Comparison of ENCODE assay signal across 8 cellular contexts in genomic region chr10:108346066-108346465, GRCh38.
"Had no signal": no experiment of that assay in that cellular context is flagged by ENCODE, and none has a peak within 500 bp of the region (broad histone marks: within the 10 kb centered on the region; RNA-seq: fewer than 3 reads in every experiment).

No MANE protein-coding gene starts in this region.

- ATAC-seq: GM23338, HCT116 had no signal

- H3K9me3 Mint-ChIP-seq: GM23338, H9 had no signal

- H3K27ac Mint-ChIP-seq: GM23338, H9, HFFc6 had no signal

- H3K4me3 Mint-ChIP-seq: GM23338, H9, HFFc6 had no signal

- DNase-seq: GM23248, GOT3, H7, H9, HCEC 1CT, HFFc6 had no signal
